ENCODE assay signal across 23 cellular contexts in genomic region chr6:124131779-124132178, GRCh38.
"Had no signal": no experiment of that assay in that cellular context is flagged by ENCODE, and none has a peak within 500 bp of the region (broad histone marks: within the 10 kb centered on the region; RNA-seq: fewer than 3 reads in every experiment).

No MANE protein-coding gene starts in this region.

- H3K27me3 ChIP-seq: esophagus squamous epithelium, heart right ventricle, neutrophil, spleen, upper lobe of right lung had no signal

- H3K4me3 Mint-ChIP-seq: effector memory CD8-positive, alpha-beta T cell; immature natural killer cell; naive thymus-derived CD8-positive, alpha-beta T cell; stimulated activated naive B cell treated with anti-CD40 and anti-IgM and Interleukin-4, amounts not matched to agents 10 μg/mL and 1 μg/mL and 100 μg/mL, for 72 hours; T-helper 1 cell treated with Interleukin-12 subunit alpha and Interleukin-12 subunit beta and Interleukin-4 antibody, amounts not matched to agents 30 μg/mL and 1 μg/mL, for 36 hours had no signal

- DNase-seq: activated CD4-positive, alpha-beta T cell treated with anti-CD3 and anti-CD28 coated beads, Interleukin-2, amount 50 U/mL, for 1 hour; activated CD8-positive, alpha-beta memory T cell treated with anti-CD3 and anti-CD28 coated beads for 24 hours; activated CD8-positive, alpha-beta memory T cell treated with anti-CD3 and anti-CD28 coated beads, Interleukin-2, amount 50 U/mL, for 48 hours; activated effector memory CD4-positive, alpha-beta T cell treated with anti-CD3 and anti-CD28 coated beads, Interleukin-2, amount 50 U/mL, for 16 hours; activated naive CD4-positive, alpha-beta T cell treated with anti-CD3 and anti-CD28 coated beads, Interleukin-2, amount 50 U/mL, for 16 hours; activated T-cell treated with anti-CD3 and anti-CD28 coated beads, Interleukin-2, amount 50 U/mL, for 48 hours; aorta; dermis blood vessel endothelial cell; effector memory CD8-positive, alpha-beta T cell; esophagus squamous epithelium; heart right ventricle; immature natural killer cell; kidney glomerular epithelial cell; left ventricle myocardium inferior; naive thymus-derived CD8-positive, alpha-beta T cell; posterior cingulate gyrus; spleen; stimulated activated naive B cell treated with anti-CD40 and anti-IgM and Interleukin-4, amounts not matched to agents 10 μg/mL and 1 μg/mL and 100 μg/mL, for 72 hours; upper lobe of right lung had no signal

- H3K36me3 ChIP-seq: esophagus squamous epithelium, heart right ventricle, left ventricle myocardium inferior, neutrophil, spleen, thoracic aorta, upper lobe of right lung had no signal

- H3K4me3 ChIP-seq: esophagus squamous epithelium, heart right ventricle, left ventricle myocardium inferior, spleen, thoracic aorta, upper lobe of right lung had no signal

- ATAC-seq: activated CD4-positive, CD25-positive, alpha-beta regulatory T cell treated with anti-CD3 and anti-CD28 coated beads, Interleukin-2, amount 50 U/mL, for 24 hours; effector memory CD8-positive, alpha-beta T cell; heart right ventricle; naive thymus-derived CD8-positive, alpha-beta T cell; stimulated activated naive B cell treated with anti-CD40 and anti-IgM and Interleukin-4, amounts not matched to agents 10 μg/mL and 1 μg/mL and 100 μg/mL, for 72 hours; upper lobe of right lung had no signal

- H3K27ac Mint-ChIP-seq: effector memory CD8-positive, alpha-beta T cell; immature natural killer cell; naive thymus-derived CD8-positive, alpha-beta T cell; stimulated activated naive B cell treated with anti-CD40 and anti-IgM and Interleukin-4, amounts not matched to agents 10 μg/mL and 1 μg/mL and 100 μg/mL, for 72 hours; T-helper 1 cell treated with Interleukin-12 subunit alpha and Interleukin-12 subunit beta and Interleukin-4 antibody, amounts not matched to agents 30 μg/mL and 1 μg/mL, for 36 hours had no signal

- H3K9me3 ChIP-seq: neutrophil, upper lobe of right lung had no signal

- H3K27ac ChIP-seq: esophagus squamous epithelium, heart right ventricle, left ventricle myocardium inferior, neutrophil, spleen, thoracic aorta, upper lobe of right lung had no signal

- H3K36me3 Mint-ChIP-seq: immature natural killer cell; naive thymus-derived CD8-positive, alpha-beta T cell; stimulated activated naive B cell treated with anti-CD40 and anti-IgM and Interleukin-4, amounts not matched to agents 10 μg/mL and 1 μg/mL and 100 μg/mL, for 72 hours had no signal

- H3K27me3 Mint-ChIP-seq: effector memory CD8-positive, alpha-beta T cell; naive thymus-derived CD8-positive, alpha-beta T cell; stimulated activated naive B cell treated with anti-CD40 and anti-IgM and Interleukin-4, amounts not matched to agents 10 μg/mL and 1 μg/mL and 100 μg/mL, for 72 hours had no signal

- H3K4me1 Mint-ChIP-seq: immature natural killer cell; naive thymus-derived CD8-positive, alpha-beta T cell; stimulated activated naive B cell treated with anti-CD40 and anti-IgM and Interleukin-4, amounts not matched to agents 10 μg/mL and 1 μg/mL and 100 μg/mL, for 72 hours had no signal

- H3K4me1 ChIP-seq: esophagus squamous epithelium, heart right ventricle, left ventricle myocardium inferior, spleen, upper lobe of right lung had no signal
